Comparison of ENCODE assay signal across 25 cellular contexts in genomic region chr12:51888316-51889215, GRCh38. TPM values are rescaled to one million over a fixed set of nuclear protein-coding genes. Genes with fewer than 3 reads are reported as not detected.
DNase-seq lines count a peak whose midpoint lies in the region; ATAC-seq and TF ChIP-seq lines count a peak whose summit lies in the region.
"Had no signal": no experiment of that assay in that cellular context is flagged by ENCODE, and none has a peak within 500 bp of the region (broad histone marks: within the 10 kb centered on the region; RNA-seq: fewer than 3 reads in every experiment).

No MANE protein-coding gene starts in this region.

- H3K4me3 Mint-ChIP-seq in activated T-cell treated with anti-CD3 and anti-CD28 coated beads, Interleukin-2, amount 50 U/mL, for 72 hours = no peak overlapping the region
- H3K4me3 Mint-ChIP-seq: natural killer cell had no signal

- no CpG with 5 or more reads among the region's 15 CpGs for WGBS in neuronal stem cell (ENCODE audit: extremely low coverage in 2 of 2, insufficient read length in 2 of 2, insufficient replicate concordance in 1 of 2), 2 donors

- peaks cover 0 to 9% of the 10 kb centered on the region in 2 donors for H3K9me3 Mint-ChIP-seq in activated T-cell treated with anti-CD3 and anti-CD28 coated beads, Interleukin-2, amount 50 U/mL, for 72 hours
- H3K9me3 Mint-ChIP-seq: natural killer cell had no signal

- H3K18ac ChIP-seq in neuronal stem cell (ENCODE audit: low read length) = peak overlapping the region; percentile 62

- H3K14ac ChIP-seq in neuronal stem cell (ENCODE audit: low read length) = no peak overlapping the region

- H3K4me1 ChIP-seq in neuronal stem cell (ENCODE audit: control insufficient read depth in 2 of 2, insufficient read depth in 1 of 2, low read depth in 1 of 2, low read length in 2 of 2) = peaks cover 0 to 4% of the 10 kb centered on the region in 2 donors

- no peak overlapping the region for H2BK5ac ChIP-seq in neuronal stem cell (ENCODE audit: low read length)

- peaks cover 2 to 6% of the 10 kb centered on the region in 2 donors for H3K36me3 Mint-ChIP-seq in activated T-cell treated with anti-CD3 and anti-CD28 coated beads, Interleukin-2, amount 50 U/mL, for 72 hours (ENCODE audit: insufficient read depth in 2 of 2)
- H3K36me3 Mint-ChIP-seq: natural killer cell had no signal

- no peaks in the 10 kb centered on the region for H3K79me1 ChIP-seq in neuronal stem cell (ENCODE audit: low read depth, low read length)

- ATAC-seq in GM19035 (IDR thresholded peaks at IDR 0.05; ENCODE audit: unreplicated experiment) = no peak
- ATAC-seq in activated T-cell treated with anti-CD3 and anti-CD28 coated beads, Interleukin-2, amount 50 U/mL, for 72 hours (replicated peaks in 1 of 2) = no peak

- H3K9ac ChIP-seq in neuronal stem cell (ENCODE audit: low read depth, low read length, poor library complexity) = no peak overlapping the region
- H3K9ac ChIP-seq: GM23248, KMS-11 had no signal

- TF ChIP-seq CTCF in GM13976 (IDR thresholded peaks at IDR 0.05; ENCODE audit: borderline replicate concordance, control extremely low read depth, extremely low read depth, insufficient read depth, missing control alignments) (no peak), fibroblast of villous mesenchyme (IDR thresholded peaks at IDR 0.05; ENCODE audit: insufficient read depth, low read depth, low read length) (no peak)

- H3K9me3 ChIP-seq in neuronal stem cell (replicated peaks in 1 of 2; ENCODE audit: control insufficient read depth in 2 of 2, insufficient read depth in 1 of 2, low read depth in 1 of 2, low read length in 2 of 2) = peaks cover 2 to 6% of the 10 kb centered on the region in 2 donors
- H3K9me3 ChIP-seq: tibial nerve had no signal

- peak overlapping the region; percentile 30 for H2AK5ac ChIP-seq in neuronal stem cell (ENCODE audit: low read depth, low read length)

- peak overlapping the region; percentile 25 for H2BK15ac ChIP-seq in neuronal stem cell (ENCODE audit: low read length)

- peaks cover 0 to 8% (median 0%) of the 10 kb centered on the region in 3 experiments for H3K27me3 ChIP-seq in neuronal stem cell (ENCODE audit: control insufficient read depth in 3 of 3, insufficient read depth in 3 of 3, low read depth in 1 of 3, low read length in 3 of 3)
- H3K27me3 ChIP-seq: tibial nerve had no signal

- H2BK120ac ChIP-seq in neuronal stem cell (ENCODE audit: low read depth, low read length) = no peak overlapping the region

- H3K27me3 Mint-ChIP-seq in activated T-cell treated with anti-CD3 and anti-CD28 coated beads, Interleukin-2, amount 50 U/mL, for 72 hours (ENCODE audit: low read depth) = no peaks in the 10 kb centered on the region

- H3K27ac ChIP-seq in neuronal stem cell (replicated peaks; ENCODE audit: low read length) = no peak overlapping the region
- H3K27ac ChIP-seq: GM23248, HL-60, KMS-11, tibial nerve had no signal

- DNase-seq in GM13976 (ENCODE audit: low spot score) (peak; percentile 30), NCI-H146 treated with DMSO at 0.1 percent for 48 hours (lab: John Stamatoyannopoulos, UW; ENCODE audit: unreplicated experiment) (peak; percentile 97), fibroblast of villous mesenchyme (ENCODE audit: low read depth) (no peak), neuronal stem cell (ENCODE audit: low spot score) (no peak), NCI-H2227 treated with DMSO at 0.1 percent for 48 hours (lab: John Stamatoyannopoulos, UW) (no peak)
- no peak for DNase-seq in effector CD4-positive, alpha-beta T cell
- DNase-seq in activated T-cell treated with anti-CD3 and anti-CD28 coated beads, Interleukin-2, amount 50 U/mL, for 72 hours = no peak
- DNase-seq: activated CD4-positive, alpha-beta T cell treated with anti-CD3 and anti-CD28 coated beads for 1 hour; activated effector memory CD4-positive, alpha-beta T cell treated with anti-CD3 and anti-CD28 coated beads, Interleukin-2, amount 50 U/mL, for 16 hours; DMS 273 treated with DMSO at 0.1 percent for 48 hours; natural killer cell; NCI-H1105; stimulated activated naive CD4-positive, alpha-beta T cell treated with Interleukin-2 at 50 U/mL for 16 hours; T-helper 9 cell had no signal

- H2BK12ac ChIP-seq in neuronal stem cell (ENCODE audit: low read length) = no peak overlapping the region

- H3K27ac Mint-ChIP-seq in activated T-cell treated with anti-CD3 and anti-CD28 coated beads, Interleukin-2, amount 50 U/mL, for 72 hours = no peak overlapping the region
- H3K27ac Mint-ChIP-seq: natural killer cell had no signal

- H3K4me1 Mint-ChIP-seq in activated T-cell treated with anti-CD3 and anti-CD28 coated beads, Interleukin-2, amount 50 U/mL, for 72 hours (ENCODE audit: low read depth) = peaks cover 25% of the 10 kb centered on the region

- H3K4me3 ChIP-seq in fibroblast of villous mesenchyme (ENCODE audit: low read depth, low read length) (peak overlapping the region; percentile 9), neuronal stem cell (ENCODE audit: low read length in 2 of 2) (peak overlapping the region in 1 of 2 donors; percentile 26)
- H3K4me3 ChIP-seq: GM23248, tibial nerve had no signal

- H3K4ac ChIP-seq in neuronal stem cell (ENCODE audit: low read length) = peak overlapping the region; percentile 94

- in situ Hi-C loops in GM13976 (cut with MboI; ENCODE audit: low sequenced_read_pairs, unreplicated experiment) = no loop called here

- H3K36me3 ChIP-seq in neuronal stem cell (replicated peaks in 1 of 2; ENCODE audit: control insufficient read depth in 2 of 2, insufficient read depth in 2 of 2, low read length in 2 of 2) = no peaks in the 10 kb centered on the region
- H3K36me3 ChIP-seq: tibial nerve had no signal

- no peak overlapping the region for H2AFZ ChIP-seq in neuronal stem cell (ENCODE audit: low read length)
- H2AFZ ChIP-seq: GM23248 had no signal

- peak overlapping the region; percentile 41 for H3K4me2 ChIP-seq in neuronal stem cell (ENCODE audit: insufficient read depth, low read length, poor library complexity, severe bottlenecking)
- H3K4me2 ChIP-seq: KMS-11 had no signal

- peak overlapping the region; percentile 76 for H3K23ac ChIP-seq in neuronal stem cell (ENCODE audit: low read depth, low read length, poor library complexity)

- H4K91ac ChIP-seq in neuronal stem cell (ENCODE audit: low read depth, low read length, poor library complexity) = no peak overlapping the region

- no peak overlapping the region for H4K8ac ChIP-seq in neuronal stem cell (ENCODE audit: low read depth, low read length)

RNA-seq across cellular contexts. Expression of gene ANKRD33, which starts 0.7 kb away (rescaled TPM):
- not detected in 2 replicates for total RNA-seq in fibroblast of villous mesenchyme
- polyA plus RNA-seq in neuronal stem cell (2013, experiment 1 of 2) = 0.29 TPM
- polyA plus RNA-seq in neuronal stem cell (2013, experiment 2 of 2) = 0.32 TPM
- total RNA-seq in activated T-cell treated with anti-CD3 and anti-CD28 coated beads, Interleukin-2, amount 50 U/mL, for 72 hours = not detected
- total RNA-seq: frontal cortex, GM23248, lung microvascular endothelial cell, natural killer cell, NCI-H460, OCI-LY7, renal cortical epithelial cell, SK-MEL-5 had no signal
- polyA plus RNA-seq: GM23248 had no signal

RNA-seq across cellular contexts. Expression of gene ACVRL1, which starts 18.7 kb away (rescaled TPM):
- 10.8 and 18.0 TPM in 2 replicates for total RNA-seq in fibroblast of villous mesenchyme
- polyA plus RNA-seq in neuronal stem cell (2013, experiment 1 of 2) = 0.21 TPM
- 0.24 TPM for polyA plus RNA-seq in neuronal stem cell (2013, experiment 2 of 2)
- not detected for total RNA-seq in activated T-cell treated with anti-CD3 and anti-CD28 coated beads, Interleukin-2, amount 50 U/mL, for 72 hours
- total RNA-seq: NCI-H460, OCI-LY7, SK-MEL-5 had no signal

RNA-seq across cellular contexts. Expression of gene FIGNL2, which starts 40.0 kb away (rescaled TPM):
- under 0.01 and 0.32 TPM in 2 replicates for total RNA-seq in fibroblast of villous mesenchyme
- 28.1 TPM for polyA plus RNA-seq in neuronal stem cell (2013, experiment 1 of 2)
- polyA plus RNA-seq in neuronal stem cell (2013, experiment 2 of 2) = 28.7 TPM
- total RNA-seq in activated T-cell treated with anti-CD3 and anti-CD28 coated beads, Interleukin-2, amount 50 U/mL, for 72 hours = under 1 TPM; 0.86 TPM
- total RNA-seq: OCI-LY7 had no signal

Comparison
In these comparisons a context has a peak if more than half of its experiments do, and no peak if none do; other contexts are left out.
1. DNase-seq: peak in GM13976 (single experiment) and NCI-H146 treated with DMSO at 0.1 percent for 48 hours (single experiment); none in fibroblast of villous mesenchyme (single experiment), neuronal stem cell (single experiment), effector CD4-positive, alpha-beta T cell (single experiment), activated T-cell treated with anti-CD3 and anti-CD28 coated beads, Interleukin-2, amount 50 U/mL, for 72 hours (0 of 2) and NCI-H2227 treated with DMSO at 0.1 percent for 48 hours (single experiment).
2. RNA of gene ACVRL1, which starts 18.7 kb away (total RNA-seq): 10.8 to 18.0 TPM in fibroblast of villous mesenchyme; not detected in activated T-cell treated with anti-CD3 and anti-CD28 coated beads, Interleukin-2, amount 50 U/mL, for 72 hours; every median in the first group is over 10 times any median in the second.